In genomic region chr1:21508580-21509350, GRCh38 we compare ENCODE assay signal across 8 cellular contexts. TPM values are rescaled to one million over a fixed set of nuclear protein-coding genes. Genes with fewer than 3 reads are reported as not detected.
DNase-seq lines count a peak whose midpoint lies in the region; ATAC-seq and TF ChIP-seq lines count a peak whose summit lies in the region.

No MANE protein-coding gene starts in this region.

- peak; percentile 88 for ATAC-seq in T-helper 17 cell
- ATAC-seq in GM19463 (IDR thresholded peaks at IDR 0.05; ENCODE audit: unreplicated experiment) = no peak

- no peak overlapping the region for H3K27ac ChIP-seq in iPS-20b (ENCODE audit: low read length)

- H3K27me3 Mint-ChIP-seq in T-helper 17 cell = peaks cover 59% of the 10 kb centered on the region

- peak overlapping the region; percentile 69; the same call in 1 of the 2 replicates for H3K9ac ChIP-seq in iPS-20b (ENCODE audit: low read depth, low read length)

- peak overlapping the region; percentile 84 for H3K4me3 Mint-ChIP-seq in T-helper 17 cell

- peak overlapping the region; percentile 13 for H3K4me3 ChIP-seq in astrocyte of the spinal cord (ENCODE audit: low read depth, low read length)
- H3K4me3 ChIP-seq in iPS-20b (ENCODE audit: low read length) = peak overlapping the region; percentile 69

- H3K4me1 ChIP-seq in iPS-20b (ENCODE audit: insufficient read depth, low read length) = peaks cover 16% of the 10 kb centered on the region; the same call in 1 of the 2 replicates

- peaks cover 4% of the 10 kb centered on the region for H3K4me1 Mint-ChIP-seq in T-helper 17 cell

- peaks cover 8% of the 10 kb centered on the region for H3K36me3 Mint-ChIP-seq in T-helper 17 cell (ENCODE audit: low read depth)

- no peaks in the 10 kb centered on the region for H3K9me3 ChIP-seq in T-helper 17 cell (ENCODE audit: control insufficient read depth, low read length, poor library complexity, severe bottlenecking)
- H3K9me3 ChIP-seq in iPS-20b (ENCODE audit: insufficient read depth, low read depth, low read length) = no peaks in the 10 kb centered on the region

- H3K27me3 ChIP-seq in iPS-20b (ENCODE audit: insufficient read depth, low read length) = peaks cover 15% of the 10 kb centered on the region

- in situ Hi-C loops in astrocyte of the spinal cord (cut with HindIII; ENCODE audit: low sequenced_read_pairs) = no loop called here

- peak overlapping the region; percentile 69 for H3K27ac Mint-ChIP-seq in T-helper 17 cell

- H3K36me3 ChIP-seq in iPS-20b (ENCODE audit: insufficient read depth, low read depth, low read length) = peaks cover 17% of the 10 kb centered on the region; the same call in 1 of the 2 replicates

- peak; percentile 71 for DNase-seq in CD1c-positive myeloid dendritic cell (ENCODE audit: extremely low spot score)
- peak in 55 of 76 experiments; percentile 6 to 79 (median 49) for DNase-seq in HUDEP-2 (lab: John Stamatoyannopoulos, UW; ENCODE audit: unreplicated experiment in 76 of 76)
- peak; percentile 33 to 63 (median 49) for DNase-seq in T-helper 17 cell
- no peak for DNase-seq in astrocyte of the spinal cord (ENCODE audit: low read depth, low spot score)
- DNase-seq in stimulated activated CD4-positive, alpha-beta T cell treated with anti-CD3 and anti-CD28 coated beads, Interleukin-12 subunit alpha, Interleukin-12 subunit beta, amount 100 ng/mL, for 48 hours (ENCODE audit: low read depth in 2 of 3, low spot score in 1 of 3) = peak; percentile 23 to 69 (median 44)
- DNase-seq in NCI-H1105 (lab: John Stamatoyannopoulos, UW) = no peak

- peak; percentile 64 for TF ChIP-seq CTCF in astrocyte of the spinal cord (IDR thresholded peaks at IDR 0.05; ENCODE audit: low read depth, low read length)

RNA-seq across cellular contexts. Expression of gene ALPL, which starts 0.5 kb away (rescaled TPM):
- not detected for total RNA-seq in T-helper 17 cell

Comparison
In these comparisons a context has a peak if more than half of its experiments do, and no peak if none do; other contexts are left out.
1. DNase-seq: peak in CD1c-positive myeloid dendritic cell (single experiment), HUDEP-2 (55 of 76), T-helper 17 cell (3 of 3) and stimulated activated CD4-positive, alpha-beta T cell treated with anti-CD3 and anti-CD28 coated beads, Interleukin-12 subunit alpha, Interleukin-12 subunit beta, amount 100 ng/mL, for 48 hours (3 of 3); none in astrocyte of the spinal cord (single experiment) and NCI-H1105 (single experiment).